27 cellular contexts compared by ENCODE assay signal in genomic region chr3:185851046-185851445, GRCh38. TPM values are rescaled to one million over a fixed set of nuclear protein-coding genes. Genes with fewer than 3 reads are reported as not detected.
DNase-seq lines count a peak whose midpoint lies in the region; ATAC-seq, FAIRE-seq and TF ChIP-seq lines count a peak whose summit lies in the region.
"Had no signal": no experiment of that assay in that cellular context is flagged by ENCODE, and none has a peak within 500 bp of the region (broad histone marks: within the 10 kb centered on the region; RNA-seq: fewer than 3 reads in every experiment).

No MANE protein-coding gene starts in this region.

- no peak for FAIRE-seq in bronchial epithelial cell (lab: Jason Lieb, UNC)
- FAIRE-seq: A549, D721Med, GM12892, GM19239 had no signal

- no peak for ATAC-seq in HG02759 (IDR thresholded peaks at IDR 0.05; ENCODE audit: unreplicated experiment)
- no peak for ATAC-seq in stimulated activated naive CD8-positive, alpha-beta T cell treated with anti-CD3 and anti-CD28 coated beads, Interleukin-15, Interleukin-2, amounts not matched to agents 100 U/mL and 50 U/mL, for 24 hours
- ATAC-seq: A549 had no signal

- no peak overlapping the region for H2AFZ ChIP-seq in GM23248

- peaks cover 4% of the 10 kb centered on the region; the same call in 1 of the 2 replicates for H3F3A ChIP-seq in GM23248 (ENCODE audit: insufficient read depth)

- H3K4me1 ChIP-seq in GM23248 (ENCODE audit: insufficient read depth) = no peaks in the 10 kb centered on the region
- H3K4me1 ChIP-seq: A549 had no signal

- H3K4me3 ChIP-seq in GM23248 = no peak overlapping the region
- no peak overlapping the region for H3K4me3 ChIP-seq in MG63
- no peak overlapping the region for H3K4me3 ChIP-seq in bronchial epithelial cell (ENCODE audit: low read depth, low read length)
- no peak overlapping the region for H3K4me3 ChIP-seq in H7 (ENCODE audit: insufficient read depth, low read depth, low read length)
- H3K4me3 ChIP-seq: A549; BLaER1 treated with 17β-estradiol and CSF1 and Interleukin-3, amounts not matched to agents 10 nM and 100 nM had no signal

- H3K4me2 ChIP-seq in GM23248 (ENCODE audit: unreplicated experiment) = no peak overlapping the region
- H3K4me2 ChIP-seq: A549; BLaER1 treated with 17β-estradiol and CSF1 and Interleukin-3, amounts not matched to agents 10 nM and 100 nM had no signal

- no peak for TF ChIP-seq CTCF in bronchial epithelial cell (IDR thresholded peaks at IDR 0.05; ENCODE audit: insufficient read depth, low read length, severe bottlenecking)

- WGBS in GM23248 (ENCODE audit: low coverage in 1 of 2, low lambda C conversion rate in 2 of 2, missing lambda C conversion rate in 2 of 2), 2 experiments = 71 to 76% methylated on average over 3 of the region's 3 CpGs

- no peaks in the 10 kb centered on the region for H4K20me1 ChIP-seq in GM23248 (ENCODE audit: insufficient read depth)
- H4K20me1 ChIP-seq: BLaER1 treated with 17β-estradiol and CSF1 and Interleukin-3, amounts not matched to agents 10 nM and 100 nM had no signal

- no peak overlapping the region for H3K27ac ChIP-seq in GM23248
- H3K27ac ChIP-seq: A549; BLaER1 treated with 17β-estradiol and CSF1 and Interleukin-3, amounts not matched to agents 10 nM and 100 nM; HL-60; RWPE1 had no signal

- H3K9me2 ChIP-seq in GM23248 (ENCODE audit: insufficient read depth) = no peaks in the 10 kb centered on the region

- in situ Hi-C loops in GM23248 (cut with MboI) = no loop called here

- DNase-seq in GM23248 (peak; percentile 42), MG63 (peak; percentile 24), bronchial epithelial cell (ENCODE audit: low read depth) (peak; percentile 69), H7 (no peak), mucosa of gallbladder (ENCODE audit: low spot score) (no peak)
- DNase-seq in stimulated activated naive CD8-positive, alpha-beta T cell treated with anti-CD3 and anti-CD28 coated beads, Interleukin-15, Interleukin-2, amounts not matched to agents 100 U/mL and 50 U/mL, for 24 hours = no peak
- DNase-seq: AML-193; CD4-positive, alpha-beta T cell; GF-D8; H9; MV-4-11; NCI-H1105; NCI-H1436 treated with DMSO at 0.1 percent for 48 hours; NCI-H187 treated with DMSO at 0.1 percent for 48 hours; NCI-H2171 treated with DMSO at 0.1 percent for 48 hours; NCI-H446 treated with DMSO at 0.1 percent for 48 hours; NCI-H526; SHP77 treated with DMSO at 0.1 percent for 48 hours; T-helper 1 cell had no signal

- no peak overlapping the region for H3K9ac ChIP-seq in GM23248
- H3K9ac ChIP-seq: BLaER1 treated with 17β-estradiol and CSF1 and Interleukin-3, amounts not matched to agents 10 nM and 100 nM had no signal

- no peaks in the 10 kb centered on the region for H3K79me2 ChIP-seq in GM23248 (ENCODE audit: insufficient read depth)

- H3K9me3 ChIP-seq in GM23248 (ENCODE audit: low read depth) (no peaks in the 10 kb centered on the region), MG63 (no peaks in the 10 kb centered on the region)

- H3K27me3 ChIP-seq in GM23248 (replicated peaks; ENCODE audit: insufficient read depth) (no peaks in the 10 kb centered on the region), MG63 (no peaks in the 10 kb centered on the region), bronchial epithelial cell (ENCODE audit: control insufficient read depth, insufficient read depth, low read length) (no peaks in the 10 kb centered on the region), H7 (ENCODE audit: control insufficient read depth, insufficient read depth, low read length) (no peaks in the 10 kb centered on the region)
- H3K27me3 ChIP-seq: BLaER1 treated with 17β-estradiol and CSF1 and Interleukin-3, amounts not matched to agents 10 nM and 100 nM had no signal

- no peaks in the 10 kb centered on the region for H3K36me3 ChIP-seq in GM23248 (ENCODE audit: low read depth)
- H3K36me3 ChIP-seq in MG63 = no peaks in the 10 kb centered on the region
- H3K36me3 ChIP-seq in bronchial epithelial cell (ENCODE audit: control insufficient read depth, insufficient read depth, low read length) = no peaks in the 10 kb centered on the region
- H3K36me3 ChIP-seq in H7 (replicated peaks; ENCODE audit: control insufficient read depth, insufficient read depth, low read length) = no peaks in the 10 kb centered on the region
- H3K36me3 ChIP-seq: BLaER1 treated with 17β-estradiol and CSF1 and Interleukin-3, amounts not matched to agents 10 nM and 100 nM had no signal

RNA-seq across cellular contexts. Expression of gene IGF2BP2, which starts 26.2 kb away (rescaled TPM):
- total RNA-seq in GM23248 (2014; rRNA removed; shearing (Covaris generic)) = 60.6 and 86.0 TPM in 2 replicates
- 62.5 and 64.2 TPM in 2 replicates for polyA plus RNA-seq in GM23248 (2016; fragmentation: Nextera tagmentation; extraction: Ambion mirVana)
- 26.2 and 49.3 TPM in 2 replicates for total RNA-seq in MG63 (2014; rRNA removed; shearing (Covaris generic); ENCODE audit: low replicate concordance)
- 32.6 and 37.1 TPM in 2 replicates for total RNA-seq in bronchial epithelial cell
- total RNA-seq in H7 (2014; rRNA removed; shearing (Covaris generic)) = 83.7 and 122 TPM in 2 replicates
- 26.7 TPM for total RNA-seq in mucosa of gallbladder

Comparison
In these comparisons a context has a peak if more than half of its experiments do, and no peak if none do; other contexts are left out.
1. DNase-seq: peak in GM23248 (single experiment), MG63 (single experiment) and bronchial epithelial cell (single experiment); none in H7 (single experiment), stimulated activated naive CD8-positive, alpha-beta T cell treated with anti-CD3 and anti-CD28 coated beads, Interleukin-15, Interleukin-2, amounts not matched to agents 100 U/mL and 50 U/mL, for 24 hours (single experiment) and mucosa of gallbladder (single experiment).